In the genomic region with DNA sequence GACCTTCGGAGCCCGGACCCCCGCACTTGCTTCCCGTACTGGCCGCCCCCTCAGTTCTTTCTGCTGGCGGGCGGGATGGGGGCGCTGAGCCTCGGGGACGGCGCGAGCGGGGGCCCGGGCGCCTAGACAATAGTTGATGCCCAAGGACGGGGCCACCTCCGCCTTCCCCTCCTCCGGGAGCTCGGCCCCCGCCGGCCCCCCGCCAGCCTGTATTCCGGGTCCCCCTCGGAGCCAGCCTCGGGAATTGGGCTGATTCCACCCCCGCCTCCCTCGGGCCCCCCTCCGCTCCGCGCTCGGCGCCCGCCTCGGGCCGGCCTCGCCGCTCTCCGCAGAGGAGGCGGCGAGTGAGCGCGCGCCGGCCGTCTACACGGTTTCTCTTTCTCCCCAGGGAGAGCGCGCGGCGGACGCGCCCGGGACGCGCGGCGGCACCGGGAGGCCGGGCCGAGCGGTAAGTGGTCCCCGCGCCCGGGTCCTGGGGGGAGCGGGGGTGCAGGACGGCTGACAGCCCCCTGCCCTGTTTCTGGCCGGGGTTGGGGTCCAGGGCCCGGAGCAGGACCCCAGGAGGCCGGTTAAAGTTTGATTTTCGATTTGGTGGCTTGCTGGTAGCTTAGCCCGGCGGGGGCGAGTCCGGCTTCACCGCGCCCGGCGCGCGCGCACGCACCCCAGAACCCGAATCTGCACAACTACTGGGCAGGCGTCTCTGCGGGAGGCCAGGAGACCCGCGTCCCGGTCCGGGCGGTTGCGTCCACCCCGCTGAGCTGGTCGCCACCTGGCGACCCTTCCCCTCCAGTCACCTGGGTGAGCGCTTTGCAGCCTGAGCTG, we compare ENCODE assay signal across 8 cellular contexts. TPM values are rescaled to one million over a fixed set of nuclear protein-coding genes. Genes with fewer than 3 reads are reported as not detected.
A peak's percentile ranks its signal among the peaks of the same experiment; 100 is the strongest.
DNase-seq lines count a peak whose midpoint lies in the region; ATAC-seq and TF ChIP-seq lines count a peak whose summit lies in the region.

No MANE protein-coding gene starts in this region.

- ATAC-seq in GM21529 (IDR thresholded peaks at IDR 0.05; ENCODE audit: unreplicated experiment) = peak; percentile 30
- ATAC-seq in activated CD4-positive, CD25-positive, alpha-beta regulatory T cell treated with anti-CD3 and anti-CD28 coated beads, Interleukin-2, amount 50 U/mL, for 24 hours = peak; percentile 44 to 49

- H3K36me3 ChIP-seq in kidney epithelial cell (ENCODE audit: control insufficient read depth, insufficient read depth, low read length) = no peaks in the 10 kb centered on the region

- H3K4me3 ChIP-seq in LNCaP clone FGC (ENCODE audit: low read depth, low read length) = peak overlapping the region; percentile 84
- H3K4me3 ChIP-seq in kidney epithelial cell (ENCODE audit: low read depth, low read length) = peak overlapping the region; percentile 94

- no peaks in the 10 kb centered on the region for H3K27me3 ChIP-seq in kidney epithelial cell (ENCODE audit: control insufficient read depth, insufficient read depth, low read length)

- TF ChIP-seq CTCF in LNCaP clone FGC (IDR thresholded peaks at IDR 0.05; ENCODE audit: control insufficient read depth, extremely low read depth, insufficient read depth) (peak; percentile 36; the same call in 1 of the 2 replicates), kidney epithelial cell (IDR thresholded peaks at IDR 0.05; ENCODE audit: insufficient read depth, low read length, poor library complexity, severe bottlenecking) (no peak)

- DNase-seq in EH (ENCODE audit: low read depth) (peak; percentile 77), LNCaP clone FGC (ENCODE audit: low read depth) (no peak), cerebellar cortex (ENCODE audit: low spot score) (peak; percentile 39), kidney epithelial cell (ENCODE audit: low read depth) (no peak), SKM-1 (lab: John Stamatoyannopoulos, UW; ENCODE audit: unreplicated experiment) (no peak)
- peak; percentile 42 to 45 for DNase-seq in stimulated activated CD4-positive, alpha-beta T cell treated with anti-CD3 and anti-CD28 coated beads, Interleukin-15, amount 100 ng/mL, for 48 hours (ENCODE audit: low read depth in 2 of 2)

RNA-seq across cellular contexts. Expression of a gene that starts 0.7 kb away (rescaled TPM):
- 55.2 and 62.2 TPM in 2 replicates for total RNA-seq in kidney epithelial cell

Comparison
In these comparisons a context has a peak if more than half of its experiments do, and no peak if none do; other contexts are left out.
1. DNase-seq: peak in EH (single experiment), cerebellar cortex (single experiment) and stimulated activated CD4-positive, alpha-beta T cell treated with anti-CD3 and anti-CD28 coated beads, Interleukin-15, amount 100 ng/mL, for 48 hours (2 of 2); none in LNCaP clone FGC (single experiment), kidney epithelial cell (single experiment) and SKM-1 (single experiment).